Comparison of ENCODE assay signal across 21 cellular contexts in the genomic region with DNA sequence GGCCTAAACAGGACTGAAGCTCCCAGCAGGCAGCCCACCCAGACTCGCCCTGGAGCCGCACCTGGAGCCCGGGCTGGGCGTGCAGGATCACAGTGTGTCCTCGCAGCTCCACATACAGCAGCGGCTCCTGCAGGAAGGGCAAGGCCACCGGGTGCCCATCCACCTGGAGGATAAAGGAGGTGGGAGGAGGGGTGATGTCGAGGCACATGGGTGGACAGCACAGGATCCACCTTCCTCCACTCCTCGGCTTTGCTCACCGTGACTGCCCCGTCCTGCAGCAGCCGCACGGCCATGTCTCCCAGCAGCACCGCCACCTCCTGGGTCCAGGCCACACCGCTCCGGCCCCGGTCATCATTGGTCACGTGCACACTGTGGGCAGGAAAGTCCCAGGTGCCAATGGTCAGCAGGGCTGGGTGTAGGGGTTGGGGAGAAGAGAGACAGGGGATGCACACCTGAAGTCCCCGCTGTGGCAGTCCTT. TPM values are rescaled to one million over a fixed set of nuclear protein-coding genes. Genes with fewer than 3 reads are reported as not detected.
A peak's percentile ranks its signal among the peaks of the same experiment; 100 is the strongest.
DNase-seq lines count a peak whose midpoint lies in the region; ATAC-seq, FAIRE-seq and TF ChIP-seq lines count a peak whose summit lies in the region.
"Had no signal": no experiment of that assay in that cellular context is flagged by ENCODE, and none has a peak within 500 bp of the region (broad histone marks: within the 10 kb centered on the region; RNA-seq: fewer than 3 reads in every experiment).

No MANE protein-coding gene starts in this region.

- H3K79me2 ChIP-seq in GM12878 (ENCODE audit: control insufficient read depth, insufficient read depth, low read length), result no peaks in the 10 kb centered on the region

- SMC1A ChIA-PET in GM12878 (lab: Charles Lee; ENCODE audit: uncharacterized antibody, unreplicated experiment), result interaction anchor here (0.7 to 0.9 kb wide), 2 partner anchors 12 to 87 kb away, joined by 3 read pairs; no protein-coding TSS in a partner anchor

- H2AK5ac ChIP-seq in mesenchymal stem cell (ENCODE audit: low read length, severe bottlenecking), result no peak overlapping the region

- H3K9me3 ChIP-seq in GM12878 (replicated peaks; ENCODE audit: control insufficient read depth, insufficient read depth, low read length), result no peaks in the 10 kb centered on the region
- H3K9me3 ChIP-seq in mesenchymal stem cell (ENCODE audit: control insufficient read depth, low read length), result no peaks in the 10 kb centered on the region
- H3K9me3 ChIP-seq: psoas muscle had no signal

- RAD21 ChIA-PET in GM12878 (lab: Charles Lee; ENCODE audit: unreplicated experiment), result interaction anchor here (1.3 kb wide), 1 partner anchor 16 kb away, joined by 3 read pairs; no protein-coding TSS in a partner anchor

- H2BK5ac ChIP-seq in mesenchymal stem cell (ENCODE audit: low read depth, low read length, poor library complexity, severe bottlenecking), result no peak overlapping the region

- H3K18ac ChIP-seq in mesenchymal stem cell (ENCODE audit: low read depth in 1 of 2, low read length in 2 of 2), result no peak overlapping the region

- no peak overlapping the region for H3K27ac ChIP-seq in GM12878 (ENCODE audit: control insufficient read depth, insufficient read depth)
- no peak overlapping the region for H3K27ac ChIP-seq in mesenchymal stem cell (ENCODE audit: low read length, poor library complexity, severe bottlenecking)
- H3K27ac ChIP-seq: KMS-11, psoas muscle, skin epidermis had no signal

- no peaks in the 10 kb centered on the region for H3K79me1 ChIP-seq in mesenchymal stem cell (replicated peaks; ENCODE audit: low read length, poor library complexity, severe bottlenecking)

- intact Hi-C loops in GM12878 (cut with micrococcal nuclease; ENCODE audit: unreplicated experiment), result no loop called here

- no peak for TF ChIP-seq RAD21 in GM12878 (IDR thresholded peaks at IDR 0.05; ENCODE audit: insufficient read depth, low read depth, low read length)

- no peaks in the 10 kb centered on the region for H3K36me3 ChIP-seq in GM12878 (ENCODE audit: control insufficient read depth in 2 of 2, insufficient read depth in 2 of 2, low read length in 1 of 2)
- H3K36me3 ChIP-seq in mesenchymal stem cell (ENCODE audit: control insufficient read depth in 1 of 2, insufficient read depth in 2 of 2, low read depth in 1 of 2, low read length in 2 of 2), result peaks cover 0 to 23% of the 10 kb centered on the region in 2 experiments

- H3K4me3 ChIP-seq in GM12878, result no peak overlapping the region
- no peak overlapping the region for H3K4me3 ChIP-seq in mesenchymal stem cell (ENCODE audit: insufficient read depth in 1 of 2, low read depth in 1 of 2, low read length in 2 of 2)
- H3K4me3 ChIP-seq: skin epidermis had no signal

- no peak for TF ChIP-seq POLR2A in GM12878 (IDR thresholded peaks at IDR 0.05; ENCODE audit: low read depth, low read length)

- DNase-seq in stimulated activated CD4-positive, alpha-beta T cell treated with anti-CD3 and anti-CD28 coated beads, Interleukin-1b, Interleukin-23, amount 100 ng/mL, for 48 hours, result peak; percentile 1
- no peak for DNase-seq in stimulated activated CD4-positive, alpha-beta T cell treated with anti-CD3 and anti-CD28 coated beads, Interleukin-4, amount 100 ng/mL, for 1 hour
- no peak for DNase-seq in GM12878 (ENCODE audit: low read depth, low spot score)
- no peak for DNase-seq in mesenchymal stem cell
- no peak for DNase-seq in NOMO-1 treated with DMSO at 0.1 percent for 48 hours (lab: John Stamatoyannopoulos, UW; ENCODE audit: unreplicated experiment)
- DNase-seq in NCI-H748 treated with DMSO at 0.1 percent for 48 hours (lab: John Stamatoyannopoulos, UW), result no peak
- DNase-seq: activated CD4-positive, alpha-beta T cell treated with anti-CD3 and anti-CD28 coated beads, Interleukin-2, amount 10 ng/mL, durations not matched to agents 7 days and 5 days; activated naive CD4-positive, alpha-beta T cell treated with anti-CD3 and anti-CD28 coated beads, Interleukin-2, amount 50 U/mL, for 16 hours; NCI-H1436 treated with DMSO at 0.1 percent for 48 hours; NCI-H524 treated with DMSO at 0.1 percent for 48 hours; RPMI8226; T-helper 2 cell had no signal

- H2BK12ac ChIP-seq in mesenchymal stem cell (ENCODE audit: low read length in 2 of 2), result no peak overlapping the region

- H4K91ac ChIP-seq in mesenchymal stem cell (ENCODE audit: low read length), result no peak overlapping the region

- H2AFZ ChIP-seq in GM12878 (ENCODE audit: control insufficient read depth, low read depth, low read length) (no peak overlapping the region), mesenchymal stem cell (ENCODE audit: low read depth, low read length) (no peak overlapping the region)

- no TSS peak for BruUV-seq in GM12878 (replicated peaks; lab: Mats Ljungman, UMichigan)

- H3K4ac ChIP-seq in mesenchymal stem cell (ENCODE audit: low read depth in 1 of 2, low read length in 2 of 2), result no peak overlapping the region

- H4K8ac ChIP-seq in mesenchymal stem cell (ENCODE audit: low read length), result peak overlapping the region; percentile 7

- ATAC-seq in GM12878, result no peak
- ATAC-seq in HG03342 (IDR thresholded peaks at IDR 0.05; ENCODE audit: unreplicated experiment), result no peak
- ATAC-seq: stimulated activated effector memory CD8-positive, alpha-beta T cell treated with anti-CD3 and anti-CD28 coated beads, Interleukin-12 subunit alpha, Interleukin-12 subunit beta, amount 100 ng/mL, for 72 hours had no signal

- POLR2A ChIA-PET in GM12878 (lab: Charles Lee), result no interaction called here

- WGBS in GM12878 (ENCODE audit: insufficient coverage, insufficient replicate concordance, low lambda C conversion rate, missing lambda C conversion rate), result 84% methylated on average over 18 of the region's 19 CpGs
- 94% methylated on average over 19 of the region's 19 CpGs for WGBS in mesenchymal stem cell

- CTCF ChIA-PET in GM12878 (lab: Yijun Ruan, JAX), result interaction anchor here (0.7 to 2.0 kb wide), 3 partner anchors 15 to 771 kb away, joined by 3 to 5 read pairs (median 4); a partner anchor contains a TSS

- no peak overlapping the region for H3K14ac ChIP-seq in mesenchymal stem cell (ENCODE audit: low read length in 2 of 2)

- in situ Hi-C loops in GM12878 (cut with MboI), result no loop called here

- FAIRE-seq in GM12878 (lab: Jason Lieb, UNC), result no peak

- H4K20me1 ChIP-seq in GM12878 (ENCODE audit: control insufficient read depth, insufficient read depth), result no peaks in the 10 kb centered on the region

- TF ChIP-seq CTCF in GM12878 (IDR thresholded peaks at IDR 0.05 in 2 of 3, conservative IDR thresholded peaks at IDR 0.05 in 1 of 3; ENCODE audit: control insufficient read depth in 2 of 3, extremely low read depth in 1 of 3, insufficient read depth in 1 of 3, low read depth in 3 of 3, low read length in 3 of 3), result no peak

- no peak overlapping the region for H3K9ac ChIP-seq in GM12878 (ENCODE audit: control insufficient read depth, insufficient read depth, low read length)
- H3K9ac ChIP-seq in mesenchymal stem cell (ENCODE audit: low read length), result no peak overlapping the region
- H3K9ac ChIP-seq: KMS-11 had no signal

- no peak overlapping the region for H3K23ac ChIP-seq in mesenchymal stem cell (ENCODE audit: low read length in 2 of 2)

- no peak overlapping the region for H2BK15ac ChIP-seq in mesenchymal stem cell (ENCODE audit: low read depth, poor library complexity, severe bottlenecking)

- H3K4me1 ChIP-seq in GM12878 (ENCODE audit: control insufficient read depth, insufficient read depth, low read length) (peaks cover 12% of the 10 kb centered on the region), mesenchymal stem cell (ENCODE audit: control insufficient read depth, insufficient read depth, low read depth, low read length) (peaks cover 10% of the 10 kb centered on the region)

- no peak overlapping the region for H2BK120ac ChIP-seq in mesenchymal stem cell (ENCODE audit: low read depth, low read length)

- H3K4me2 ChIP-seq in GM12878 (ENCODE audit: control insufficient read depth, insufficient read depth) (no peak overlapping the region), mesenchymal stem cell (ENCODE audit: low read length, poor library complexity, severe bottlenecking) (no peak overlapping the region)
- H3K4me2 ChIP-seq: KMS-11 had no signal

- no peak for TF ChIP-seq EP300 in GM12878 (IDR thresholded peaks at IDR 0.05; ENCODE audit: borderline replicate concordance in 1 of 2, control insufficient read depth in 1 of 2, low read depth in 2 of 2, low read length in 2 of 2)

- no peaks in the 10 kb centered on the region for H3K27me3 ChIP-seq in GM12878 (replicated peaks in 1 of 2; ENCODE audit: control insufficient read depth in 2 of 2, insufficient read depth in 2 of 2, low read length in 1 of 2)
- peaks cover 0 to 28% of the 10 kb centered on the region in 2 experiments for H3K27me3 ChIP-seq in mesenchymal stem cell (ENCODE audit: control insufficient read depth in 1 of 2, insufficient read depth in 1 of 2, low read length in 2 of 2)

RNA-seq across cellular contexts. Expression of a gene that starts 16.8 kb away (rescaled TPM):
- 10.0 and 12.5 TPM in 2 replicates for total RNA-seq in GM12878 (2013; cell fraction: nucleolus; rRNA removed)
- total RNA-seq in GM12878 (2014; rRNA removed) (123 and 126 TPM in 2 replicates), GM12878 (2014; rRNA removed; fragmentation: Illumina TruSeq; extraction: Trizol) (108 and 111 TPM in 2 replicates), GM12878 (2021) (143 and 155 TPM in 2 replicates)
- 304 TPM for polyA plus RNA-seq in GM12878 (2011; ENCODE audit: low read depth)
- polyA plus RNA-seq in GM12878 (2011; rRNA removed) (121 and 194 TPM in 2 replicates), GM12878 (2014; fragmentation: Illumina TruSeq; extraction: Trizol) (62.7 and 179 TPM in 2 replicates), GM12878 (2014; fragmentation: Nextera tagmentation; extraction: Ambion mirVana) (100 to 1,000 TPM; 246 to 343 TPM), GM12878 (2014; rRNA removed) (211 and 223 TPM in 2 replicates), GM12878 (2016; fragmentation: Nextera tagmentation; extraction: Ambion mirVana) (100 to 1,000 TPM; 286 TPM)
- 318 and 402 TPM in 2 replicates for polyA plus RNA-seq in GM12878 (2011; cell fraction: cytosol; rRNA removed)
- polyA plus RNA-seq in GM12878 (2011; cell fraction: nucleus; rRNA removed), result 124 and 144 TPM in 2 replicates
- 206 and 310 TPM in 2 replicates for polyA plus RNA-seq in GM12878 (2012)
- polyA minus RNA-seq in GM12878 (2011; rRNA and poly(A)+ RNA removed), result 40.6 and 67.1 TPM in 2 replicates
- polyA minus RNA-seq in GM12878 (2011; cell fraction: cytosol; rRNA and poly(A)+ RNA removed), result 18.7 and 20.3 TPM in 2 replicates
- 17.5 and 22.7 TPM in 2 replicates for polyA minus RNA-seq in GM12878 (2011; cell fraction: nucleus; rRNA and poly(A)+ RNA removed)
- polyA plus RNA-seq in mesenchymal stem cell (2013, experiment 1 of 2), result 413 TPM
- polyA plus RNA-seq in mesenchymal stem cell (2013, experiment 2 of 2), result 407 TPM

RNA-seq across cellular contexts. Expression of a gene that starts 31.0 kb away (rescaled TPM):
- 6.2 and 7.5 TPM in 2 replicates for total RNA-seq in GM12878 (2013; cell fraction: nucleolus; rRNA removed)
- total RNA-seq in GM12878 (2014; rRNA removed) (2.9 and 4.2 TPM in 2 replicates), GM12878 (2014; rRNA removed; fragmentation: Illumina TruSeq; extraction: Trizol) (1.1 and 1.4 TPM in 2 replicates), GM12878 (2021) (5.6 and 7.8 TPM in 2 replicates)
- polyA plus RNA-seq in GM12878 (2011; ENCODE audit: low read depth), result 1.4 TPM
- polyA plus RNA-seq in GM12878 (2011; rRNA removed) (0.45 and 0.76 TPM in 2 replicates), GM12878 (2014; fragmentation: Illumina TruSeq; extraction: Trizol) (0.48 and 1.0 TPM in 2 replicates), GM12878 (2014; fragmentation: Nextera tagmentation; extraction: Ambion mirVana) (under 1 TPM; 0.05 to 0.35 TPM), GM12878 (2014; rRNA removed) (6.0 and 7.6 TPM in 2 replicates), GM12878 (2016; fragmentation: Nextera tagmentation; extraction: Ambion mirVana) (1 to 10 TPM; 4.0 to 4.3 TPM)
- polyA plus RNA-seq in GM12878 (2011; cell fraction: cytosol; rRNA removed), result 1.0 and 1.9 TPM in 2 replicates
- polyA plus RNA-seq in GM12878 (2011; cell fraction: nucleus; rRNA removed), result 17.7 and 21.9 TPM in 2 replicates
- 2.9 and 3.4 TPM in 2 replicates for polyA plus RNA-seq in GM12878 (2012)
- polyA minus RNA-seq in GM12878 (2011; rRNA and poly(A)+ RNA removed), result 1.1 and 2.2 TPM in 2 replicates
- polyA minus RNA-seq in GM12878 (2011; cell fraction: cytosol; rRNA and poly(A)+ RNA removed), result 0.21 and 1.5 TPM in 2 replicates
- 3.5 and 6.1 TPM in 2 replicates for polyA minus RNA-seq in GM12878 (2011; cell fraction: nucleus; rRNA and poly(A)+ RNA removed)
- 3.4 TPM for polyA plus RNA-seq in mesenchymal stem cell (2013, experiment 1 of 2)
- 3.1 TPM for polyA plus RNA-seq in mesenchymal stem cell (2013, experiment 2 of 2)
- total RNA-seq: activated T-helper 1 cell treated with anti-CD3 and anti-CD28 coated beads, Interleukin-12 subunit alpha, Interleukin-12 subunit beta, Interleukin-2, Interleukin-4 antibody, amounts not matched to agents 30 ng/mL and 10 ng/mL and 1 ng/mL, durations not matched to agents 14 hours and 24 hours and 36 hours; lung microvascular endothelial cell had no signal

RNA-seq across cellular contexts. Expression of a gene that starts 49.3 kb away (rescaled TPM):
- 0.04 TPM in 1 of 2 replicates, not detected in the other for total RNA-seq in GM12878 (2013; cell fraction: nucleolus; rRNA removed)
- total RNA-seq in GM12878 (2014; rRNA removed) (0.05 and 0.11 TPM in 2 replicates), GM12878 (2014; rRNA removed; fragmentation: Illumina TruSeq; extraction: Trizol) (0.09 TPM in 1 of 2 replicates, not detected in the other), GM12878 (2021) (0.21 and 0.32 TPM in 2 replicates)
- 0.07 TPM for polyA plus RNA-seq in GM12878 (2011; ENCODE audit: low read depth)
- polyA plus RNA-seq in GM12878 (2011; rRNA removed) (not detected in 2 replicates), GM12878 (2014; fragmentation: Illumina TruSeq; extraction: Trizol) (0.01 TPM in 1 of 2 replicates, not detected in the other), GM12878 (2014; fragmentation: Nextera tagmentation; extraction: Ambion mirVana) (under 1 TPM in 1 of 2 experiments, not detected in 1; 0.02 TPM), GM12878 (2014; rRNA removed) (0.01 and 0.06 TPM in 2 replicates), GM12878 (2016; fragmentation: Nextera tagmentation; extraction: Ambion mirVana) (under 1 TPM; 0.03 to 0.08 TPM)
- not detected in 2 replicates for polyA plus RNA-seq in GM12878 (2011; cell fraction: cytosol; rRNA removed)
- polyA plus RNA-seq in GM12878 (2011; cell fraction: nucleus; rRNA removed), result 0.03 TPM in 1 of 2 replicates, not detected in the other
- 0.12 and 0.17 TPM in 2 replicates for polyA plus RNA-seq in GM12878 (2012)
- 0.05 and 0.07 TPM in 2 replicates for polyA minus RNA-seq in GM12878 (2011; rRNA and poly(A)+ RNA removed)
- polyA minus RNA-seq in GM12878 (2011; cell fraction: cytosol; rRNA and poly(A)+ RNA removed), result 0.13 TPM in 1 of 2 replicates, not detected in the other
- 0.19 TPM in 1 of 2 replicates, not detected in the other for polyA minus RNA-seq in GM12878 (2011; cell fraction: nucleus; rRNA and poly(A)+ RNA removed)
- polyA plus RNA-seq in mesenchymal stem cell (2013, experiment 1 of 2), result 25.9 TPM
- 23.7 TPM for polyA plus RNA-seq in mesenchymal stem cell (2013, experiment 2 of 2)
- total RNA-seq: activated CD4-positive, alpha-beta T cell treated with anti-CD3 and anti-CD28 coated beads, Interleukin-2, amount 10 ng/mL, durations not matched to agents 7 days and 5 days had no signal
- polyA plus RNA-seq: CD14-positive monocyte had no signal

RNA-seq across cellular contexts. Expression of a gene that starts 58.2 kb away (rescaled TPM):
- total RNA-seq in GM12878 (2013; cell fraction: nucleolus; rRNA removed), result 65.7 and 75.1 TPM in 2 replicates
- total RNA-seq in GM12878 (2014; rRNA removed), result 81.7 and 90.0 TPM in 2 replicates
- total RNA-seq in GM12878 (2014; rRNA removed; fragmentation: Illumina TruSeq; extraction: Trizol), result 33.9 and 36.5 TPM in 2 replicates
- total RNA-seq in GM12878 (2021), result 74.6 and 74.9 TPM in 2 replicates
- 26.5 TPM for polyA plus RNA-seq in GM12878 (2011; ENCODE audit: low read depth)
- polyA plus RNA-seq in GM12878 (2011; rRNA removed), result 31.5 and 55.1 TPM in 2 replicates
- 56.7 and 79.4 TPM in 2 replicates for polyA plus RNA-seq in GM12878 (2011; cell fraction: cytosol; rRNA removed)
- 213 and 230 TPM in 2 replicates for polyA plus RNA-seq in GM12878 (2011; cell fraction: nucleus; rRNA removed)
- polyA plus RNA-seq in GM12878 (2012), result 45.6 and 55.1 TPM in 2 replicates
- polyA plus RNA-seq in GM12878 (2014; fragmentation: Illumina TruSeq; extraction: Trizol), result 23.2 and 39.7 TPM in 2 replicates
- 1 to 10 TPM; 5.4 to 8.9 TPM for polyA plus RNA-seq in GM12878 (2014; fragmentation: Nextera tagmentation; extraction: Ambion mirVana)
- polyA plus RNA-seq in GM12878 (2014; rRNA removed), result 68.3 and 71.5 TPM in 2 replicates
- polyA plus RNA-seq in GM12878 (2016; fragmentation: Nextera tagmentation; extraction: Ambion mirVana), result 10 to 100 TPM; 84.1 to 90.3 TPM
- polyA minus RNA-seq in GM12878 (2011; rRNA and poly(A)+ RNA removed), result 49.2 and 83.0 TPM in 2 replicates
- 43.8 and 50.8 TPM in 2 replicates for polyA minus RNA-seq in GM12878 (2011; cell fraction: cytosol; rRNA and poly(A)+ RNA removed)
- polyA minus RNA-seq in GM12878 (2011; cell fraction: nucleus; rRNA and poly(A)+ RNA removed), result 46.4 and 73.5 TPM in 2 replicates
- not detected for polyA plus RNA-seq in mesenchymal stem cell (2013, experiment 1 of 2)
- polyA plus RNA-seq in mesenchymal stem cell (2013, experiment 2 of 2), result not detected
- total RNA-seq: lung microvascular endothelial cell, neural crest cell had no signal
